ENCODE assay signal across 20 cellular contexts in genomic region chr9:5577225-5577624, GRCh38. TPM values are rescaled to one million over a fixed set of nuclear protein-coding genes. Genes with fewer than 3 reads are reported as not detected.
DNase-seq lines count a peak whose midpoint lies in the region; ATAC-seq and TF ChIP-seq lines count a peak whose summit lies in the region.
"Had no signal": no experiment of that assay in that cellular context is flagged by ENCODE, and none has a peak within 500 bp of the region (broad histone marks: within the 10 kb centered on the region; RNA-seq: fewer than 3 reads in every experiment).

No MANE protein-coding gene starts in this region.

- intact Hi-C loops in OCI-LY7 (cut with micrococcal nuclease; ENCODE audit: unreplicated experiment): no loop called here

- H3K9me3 ChIP-seq in DND-41 (ENCODE audit: insufficient read depth, low read length, severe bottlenecking) (no peaks in the 10 kb centered on the region), Loucy (ENCODE audit: insufficient read depth, low read depth, low read length) (no peaks in the 10 kb centered on the region), OCI-LY7 (ENCODE audit: low read length) (no peaks in the 10 kb centered on the region)
- H3K9me3 ChIP-seq: SJCRH30 had no signal

- DNase-seq in DND-41 (no peak), OCI-LY7 (ENCODE audit: low spot score) (peak; percentile 61), NCI-H82 treated with DMSO at 0.1 percent for 48 hours (lab: John Stamatoyannopoulos, UW; ENCODE audit: unreplicated experiment) (no peak), H4 (ENCODE audit: low spot score) (no peak), NCI-H1092 treated with DMSO at 0.1 percent for 48 hours (lab: John Stamatoyannopoulos, UW) (no peak), NCI-H2107 treated with DMSO at 0.1 percent for 48 hours (lab: John Stamatoyannopoulos, UW; ENCODE audit: unreplicated experiment) (no peak)
- DNase-seq: CD8-positive, alpha-beta memory T cell; DMS153; H9; NCI-H1105; NCI-H1436 treated with DMSO at 0.1 percent for 48 hours; NCI-H2029; NCI-H226; NCI-H774; NK-92 treated with Interleukin-12 subunit alpha and Interleukin-12 subunit beta, amount 100 ng/mL, for 24 hours; PC-9; SJCRH30 had no signal

- no peaks in the 10 kb centered on the region for H3K27me3 ChIP-seq in DND-41 (ENCODE audit: insufficient read depth, low read length, poor library complexity)
- no peaks in the 10 kb centered on the region for H3K27me3 ChIP-seq in Loucy (ENCODE audit: insufficient read depth, low read length, poor library complexity, severe bottlenecking)
- H3K27me3 ChIP-seq: SJCRH30 had no signal

- H3K4me3 ChIP-seq in DND-41 (ENCODE audit: low read depth in 1 of 2, low read length in 2 of 2) (no peak overlapping the region), Loucy (ENCODE audit: low read length, poor library complexity, severe bottlenecking) (no peak overlapping the region), OCI-LY7 (ENCODE audit: low read depth, low read length, poor library complexity, severe bottlenecking) (no peak overlapping the region)
- H3K4me3 ChIP-seq: PC-9, SJCRH30 had no signal

- no peak overlapping the region for H3K9ac ChIP-seq in DND-41 (ENCODE audit: low read depth, low read length)
- H3K9ac ChIP-seq in Loucy (ENCODE audit: low read depth, low read length, poor library complexity, severe bottlenecking): peak overlapping the region; percentile 5

- no peaks in the 10 kb centered on the region for H3K36me3 ChIP-seq in DND-41 (ENCODE audit: insufficient read depth, low read length)
- H3K36me3 ChIP-seq in Loucy (ENCODE audit: insufficient read depth, low read length): no peaks in the 10 kb centered on the region
- H3K36me3 ChIP-seq in OCI-LY7 (ENCODE audit: insufficient read depth, low read length): peaks cover 18% of the 10 kb centered on the region
- H3K36me3 ChIP-seq: SJCRH30 had no signal

- H3K4me1 ChIP-seq in DND-41 (ENCODE audit: insufficient read depth, low read length): no peaks in the 10 kb centered on the region
- H3K4me1 ChIP-seq in Loucy (ENCODE audit: insufficient read depth, low read length, poor library complexity, severe bottlenecking): peaks cover 22% of the 10 kb centered on the region
- peaks cover 12% of the 10 kb centered on the region for H3K4me1 ChIP-seq in OCI-LY7 (ENCODE audit: insufficient read depth, low read length, poor library complexity, severe bottlenecking)
- H3K4me1 ChIP-seq: SJCRH30 had no signal

- no peaks in the 10 kb centered on the region for H3K9me2 ChIP-seq in Loucy (replicated peaks; ENCODE audit: low read depth, low read length)
- no peaks in the 10 kb centered on the region for H3K9me2 ChIP-seq in OCI-LY7 (ENCODE audit: insufficient read depth, low read length)

- no TSS peak for BruUV-seq in OCI-LY7 (replicated peaks; lab: Mats Ljungman, UMichigan)

- POLR2A ChIA-PET in OCI-LY7 (lab: Charles Lee): no interaction called here

- no peak for TF ChIP-seq CTCF in DND-41 (IDR thresholded peaks at IDR 0.05; ENCODE audit: borderline replicate concordance, extremely low read depth, low read length, poor library complexity, severe bottlenecking)
- TF ChIP-seq CTCF in Loucy (conservative IDR thresholded peaks at IDR 0.05; ENCODE audit: low read length): no peak
- no peak for TF ChIP-seq CTCF in OCI-LY7 (conservative IDR thresholded peaks at IDR 0.05; ENCODE audit: low read length)

- ATAC-seq in DND-41 (ENCODE audit: insufficient read depth, low read depth) (0 out of 3 replicates have a peak, but pooled peaks have one; percentile 27), GM18511 (IDR thresholded peaks at IDR 0.05; ENCODE audit: unreplicated experiment) (peak; percentile 42)
- ATAC-seq: Right ventricle myocardium inferior had no signal

- no peak overlapping the region for H2AFZ ChIP-seq in DND-41 (ENCODE audit: low read depth, low read length)
- peak overlapping the region; percentile 14 for H2AFZ ChIP-seq in Loucy (ENCODE audit: low read length)
- H2AFZ ChIP-seq in OCI-LY7 (ENCODE audit: low read length): no peak overlapping the region
- H2AFZ ChIP-seq: PC-9 had no signal

- CTCF ChIA-PET in OCI-LY7 (lab: Charles Lee; ENCODE audit: unreplicated experiment): no interaction called here

- H3K4me2 ChIP-seq in DND-41 (ENCODE audit: insufficient read depth, low read length) (no peak overlapping the region), Loucy (ENCODE audit: low read depth, low read length, poor library complexity, severe bottlenecking) (peak overlapping the region; percentile 5), OCI-LY7 (ENCODE audit: low read length) (no peak overlapping the region)
- H3K4me2 ChIP-seq: PC-9 had no signal

- no peaks in the 10 kb centered on the region for H4K20me1 ChIP-seq in DND-41 (ENCODE audit: insufficient read depth, low read length)
- no peaks in the 10 kb centered on the region for H4K20me1 ChIP-seq in Loucy (ENCODE audit: insufficient read depth, low read length, poor library complexity, severe bottlenecking)
- no peaks in the 10 kb centered on the region for H4K20me1 ChIP-seq in OCI-LY7 (ENCODE audit: insufficient read depth, low read length)

- no peak overlapping the region for H3K27ac ChIP-seq in DND-41 (ENCODE audit: low read length)
- H3K27ac ChIP-seq in OCI-LY7 (ENCODE audit: low read depth, low read length, poor library complexity, severe bottlenecking): no peak overlapping the region
- H3K27ac ChIP-seq: PC-9, SJCRH30 had no signal

- H3K79me2 ChIP-seq in DND-41 (ENCODE audit: insufficient read depth, low read length) (no peaks in the 10 kb centered on the region), Loucy (ENCODE audit: insufficient read depth, low read length) (no peaks in the 10 kb centered on the region), OCI-LY7 (ENCODE audit: insufficient read depth, low read depth, low read length) (no peaks in the 10 kb centered on the region)

- no peaks in the 10 kb centered on the region for H3F3A ChIP-seq in Loucy (ENCODE audit: low read depth)

RNA-seq across cellular contexts. Expression of gene RIC1, which starts 51.7 kb away (rescaled TPM):
- 72.9 and 77.0 TPM in 2 replicates for total RNA-seq in OCI-LY7 (2014; rRNA removed; shearing (Covaris generic))
- 83.9 and 84.6 TPM in 2 replicates for total RNA-seq in OCI-LY7 (2022)
- total RNA-seq in H4 (2014; rRNA removed; shearing (Covaris generic)): 7.3 and 10.1 TPM in 2 replicates
